In the genomic region with DNA sequence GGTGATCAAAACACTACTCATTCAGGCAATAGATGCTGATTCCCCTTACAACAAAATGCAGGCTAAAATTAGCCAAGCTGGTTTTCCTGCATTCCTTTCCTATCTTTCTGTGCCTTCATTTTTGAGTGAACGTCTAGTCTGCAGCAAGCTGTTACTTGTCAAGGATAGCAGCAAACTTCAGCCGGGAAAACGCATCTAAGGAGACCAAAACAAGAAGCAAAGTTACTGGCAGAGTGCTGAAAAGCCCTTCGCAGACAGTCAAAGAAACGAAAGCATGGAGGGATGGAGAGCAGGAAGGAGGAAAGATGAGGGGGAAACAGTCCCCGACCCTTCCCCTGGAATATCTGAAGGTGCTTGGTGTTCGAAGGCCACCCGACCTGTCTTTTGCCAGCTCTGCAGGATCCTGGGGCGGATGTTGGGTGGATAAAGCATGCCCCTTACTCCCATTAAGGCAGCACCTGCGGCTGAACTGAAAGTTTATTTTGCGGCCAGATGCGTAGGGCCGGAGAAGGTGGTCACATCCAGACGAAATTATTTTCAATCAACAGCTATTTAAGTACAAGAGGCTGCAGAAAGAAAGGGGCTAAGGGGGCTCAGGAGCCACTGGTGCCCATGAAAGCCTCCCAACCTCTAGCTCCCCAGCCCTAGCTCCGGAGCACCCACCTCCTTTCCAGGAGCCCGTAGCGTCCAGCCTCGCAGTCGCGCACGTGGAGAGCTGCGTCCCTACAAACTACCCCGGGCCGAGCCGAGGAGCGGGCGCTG, we compare ENCODE assay signal across 1 cellular context.
TF ChIP-seq lines count a peak whose summit lies in the region.

No MANE protein-coding gene starts in this region.

TF ChIP-seq in HepG2, 621 proteins besides CTCF, POLR2A, EP300 and RAD21 (continued from another document and continues in another):
- TF ChIP-seq ZBTB40 (IDR thresholded peaks at IDR 0.05): no peak
- TF ChIP-seq ZBTB40 (CRISPR knock-in tag; IDR thresholded peaks at IDR 0.05): no peak; the same call in 1 of the 2 replicates
- TF ChIP-seq, protein P1, sequence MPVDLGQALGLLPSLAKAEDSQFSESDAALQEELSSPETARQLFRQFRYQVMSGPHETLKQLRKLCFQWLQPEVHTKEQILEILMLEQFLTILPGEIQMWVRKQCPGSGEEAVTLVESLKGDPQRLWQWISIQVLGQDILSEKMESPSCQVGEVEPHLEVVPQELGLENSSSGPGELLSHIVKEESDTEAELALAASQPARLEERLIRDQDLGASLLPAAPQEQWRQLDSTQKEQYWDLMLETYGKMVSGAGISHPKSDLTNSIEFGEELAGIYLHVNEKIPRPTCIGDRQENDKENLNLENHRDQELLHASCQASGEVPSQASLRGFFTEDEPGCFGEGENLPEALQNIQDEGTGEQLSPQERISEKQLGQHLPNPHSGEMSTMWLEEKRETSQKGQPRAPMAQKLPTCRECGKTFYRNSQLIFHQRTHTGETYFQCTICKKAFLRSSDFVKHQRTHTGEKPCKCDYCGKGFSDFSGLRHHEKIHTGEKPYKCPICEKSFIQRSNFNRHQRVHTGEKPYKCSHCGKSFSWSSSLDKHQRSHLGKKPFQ (CRISPR knock-in tag; IDR thresholded peaks at IDR 0.05; ENCODE audit: insufficient replicate concordance): no peak
- TF ChIP-seq MED1 (CRISPR knock-in tag; IDR thresholded peaks at IDR 0.05): no peak
- no peak for TF ChIP-seq JUNB (CRISPR knock-in tag; IDR thresholded peaks at IDR 0.05; ENCODE audit: borderline replicate concordance)
- no peak for TF ChIP-seq EED (CRISPR knock-in tag; IDR thresholded peaks at IDR 0.05)
- TF ChIP-seq UBTF (CRISPR knock-in tag; IDR thresholded peaks at IDR 0.05): no peak; the same call in 1 of the 2 replicates
- TF ChIP-seq ZFP62 (CRISPR knock-in tag; IDR thresholded peaks at IDR 0.05): no peak
- TF ChIP-seq MYC (CRISPR knock-in tag; IDR thresholded peaks at IDR 0.05; ENCODE audit: borderline replicate concordance): peak; percentile 98; the same call in 1 of the 2 replicates
- no peak for TF ChIP-seq ZBTB38 (CRISPR knock-in tag; IDR thresholded peaks at IDR 0.05)
- TF ChIP-seq ZNF124 (CRISPR knock-in tag; IDR thresholded peaks at IDR 0.05): no peak
- TF ChIP-seq, protein P2, sequence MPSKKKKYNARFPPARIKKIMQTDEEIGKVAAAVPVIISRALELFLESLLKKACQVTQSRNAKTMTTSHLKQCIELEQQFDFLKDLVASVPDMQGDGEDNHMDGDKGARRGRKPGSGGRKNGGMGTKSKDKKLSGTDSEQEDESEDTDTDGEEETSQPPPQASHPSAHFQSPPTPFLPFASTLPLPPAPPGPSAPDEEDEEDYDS (CRISPR knock-in tag; IDR thresholded peaks at IDR 0.05): no peak; the same call in 1 of the 2 replicates
- TF ChIP-seq PRDM15 (CRISPR knock-in tag; IDR thresholded peaks at IDR 0.05): no peak
- no peak for TF ChIP-seq SMYD3 (CRISPR knock-in tag; IDR thresholded peaks at IDR 0.05)
- no peak for TF ChIP-seq MATR3 (CRISPR knock-in tag; IDR thresholded peaks at IDR 0.05)
- TF ChIP-seq HNRNPL (IDR thresholded peaks at IDR 0.05; ENCODE audit: low read depth, low read length): no peak
- no peak; the same call in 1 of the 2 replicates for TF ChIP-seq NCOA2 (CRISPR knock-in tag; IDR thresholded peaks at IDR 0.05)
- TF ChIP-seq BCL6 (CRISPR knock-in tag; IDR thresholded peaks at IDR 0.05): 0 out of 2 replicates have a peak, but pooled peaks have one; percentile 30
- TF ChIP-seq ZNF251 (CRISPR knock-in tag; IDR thresholded peaks at IDR 0.05): no peak
- no peak for TF ChIP-seq BRD4 (CRISPR knock-in tag; IDR thresholded peaks at IDR 0.05)
- no peak; the same call in 1 of the 2 replicates for TF ChIP-seq RFXANK (CRISPR knock-in tag; IDR thresholded peaks at IDR 0.05)
- no peak for TF ChIP-seq ONECUT2 (CRISPR knock-in tag; IDR thresholded peaks at IDR 0.05)
- no peak for TF ChIP-seq FIP1L1 (IDR thresholded peaks at IDR 0.05; ENCODE audit: borderline replicate concordance, insufficient read depth, low read depth, low read length)
- no peak for TF ChIP-seq SRF (IDR thresholded peaks at IDR 0.05; ENCODE audit: low read depth, low read length)
- TF ChIP-seq LCORL (IDR thresholded peaks at IDR 0.05): no peak
- TF ChIP-seq LCORL (CRISPR knock-in tag; IDR thresholded peaks at IDR 0.05): no peak; the same call in none of the 2 replicates
- peak; percentile 71; the same call in 1 of the 2 replicates for TF ChIP-seq ZNF180 (CRISPR knock-in tag; IDR thresholded peaks at IDR 0.05; ENCODE audit: borderline replicate concordance, low read depth)
- no peak for TF ChIP-seq CEBPG (CRISPR knock-in tag; IDR thresholded peaks at IDR 0.05)
- no peak for TF ChIP-seq ATF1 (CRISPR knock-in tag; IDR thresholded peaks at IDR 0.05)
- no peak for TF ChIP-seq SETDB1 (CRISPR knock-in tag; IDR thresholded peaks at IDR 0.05; ENCODE audit: borderline replicate concordance)
- TF ChIP-seq ZNF644 (CRISPR knock-in tag; IDR thresholded peaks at IDR 0.05; ENCODE audit: low read depth): no peak
- TF ChIP-seq ZNF230 (CRISPR knock-in tag; IDR thresholded peaks at IDR 0.05): no peak; the same call in 1 of the 2 replicates
- TF ChIP-seq ZSCAN25 (CRISPR knock-in tag; IDR thresholded peaks at IDR 0.05): peak; percentile 72; the same call in 1 of the 2 replicates
- TF ChIP-seq MBD4 (IDR thresholded peaks at IDR 0.05; ENCODE audit: borderline replicate concordance, low read length): no peak
